18 cellular contexts compared by ENCODE assay signal in the genomic region with DNA sequence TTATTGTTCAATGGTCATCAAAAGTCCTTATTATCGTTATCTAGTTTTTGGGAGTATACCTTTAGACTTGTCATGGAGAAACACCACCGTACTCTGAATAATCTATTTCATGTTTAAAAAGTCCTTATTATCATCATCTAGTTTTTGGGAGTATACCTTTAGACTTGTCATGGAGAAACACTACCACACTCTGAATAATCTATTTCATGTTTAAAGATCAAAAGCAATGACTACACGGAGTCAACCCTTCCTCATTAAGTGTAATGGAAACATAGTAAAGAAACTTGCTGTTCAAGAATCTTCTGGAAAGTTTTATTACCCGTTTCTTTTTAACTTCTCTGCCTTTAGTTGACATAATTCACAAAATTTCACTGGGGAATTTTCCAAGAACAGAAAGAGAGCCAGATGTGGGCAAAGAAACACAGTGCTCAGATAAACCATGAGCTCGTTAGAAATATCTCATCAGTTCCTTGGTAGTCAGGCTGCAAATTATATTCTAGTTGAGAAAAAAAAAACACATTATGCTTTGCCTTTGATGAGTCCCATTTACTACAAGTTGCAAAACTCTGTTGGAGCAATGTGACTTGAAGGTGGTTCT.
A peak's percentile ranks its signal among the peaks of the same experiment; 100 is the strongest.
DNase-seq lines count a peak whose midpoint lies in the region; ATAC-seq and TF ChIP-seq lines count a peak whose summit lies in the region.
"Had no signal": no experiment of that assay in that cellular context is flagged by ENCODE, and none has a peak within 500 bp of the region (broad histone marks: within the 10 kb centered on the region; RNA-seq: fewer than 3 reads in every experiment).

No MANE protein-coding gene starts in this region.

- H3K9me3 Mint-ChIP-seq in activated naive CD4-positive, alpha-beta T cell treated with anti-CD3 and anti-CD28 coated beads, Interleukin-2, amount 50 U/mL, for 72 hours: no peaks in the 10 kb centered on the region
- H3K9me3 Mint-ChIP-seq: neural crest cell had no signal

- peaks cover 0 to 13% of the 10 kb centered on the region in 2 donors for H3K36me3 Mint-ChIP-seq in activated naive CD4-positive, alpha-beta T cell treated with anti-CD3 and anti-CD28 coated beads, Interleukin-2, amount 50 U/mL, for 72 hours

- H3K36me3 ChIP-seq in cardiac muscle cell (no peaks in the 10 kb centered on the region), gastroesophageal sphincter (peaks cover 0 to 53% of the 10 kb centered on the region in 2 donors), thoracic aorta (peaks cover 5% of the 10 kb centered on the region)

- no peak for ATAC-seq in Right ventricle myocardium superior (ENCODE audit: poor library complexity)
- ATAC-seq in activated naive CD4-positive, alpha-beta T cell treated with anti-CD3 and anti-CD28 coated beads, Interleukin-2, amount 50 U/mL, for 72 hours: peak; percentile 63 to 69
- ATAC-seq in gastroesophageal sphincter: no peak
- no peak for ATAC-seq in thoracic aorta (ENCODE audit: insufficient number of reproducible peaks, low FRiP score, low read depth)
- ATAC-seq in GM18868 (IDR thresholded peaks at IDR 0.05; ENCODE audit: unreplicated experiment): no peak
- ATAC-seq in GM18502 (IDR thresholded peaks at IDR 0.05; ENCODE audit: poor library complexity, unreplicated experiment): no peak

- no peak for TF ChIP-seq EP300 in gastroesophageal sphincter (IDR thresholded peaks at IDR 0.05)

- H3K9me3 ChIP-seq in cardiac muscle cell (ENCODE audit: low read depth) (no peaks in the 10 kb centered on the region), gastroesophageal sphincter (no peaks in the 10 kb centered on the region), thoracic aorta (no peaks in the 10 kb centered on the region)

- H3K4me1 ChIP-seq in cardiac muscle cell (ENCODE audit: low read depth): peaks cover 37% of the 10 kb centered on the region
- peaks cover 0 to 58% (median 16%) of the 10 kb centered on the region in 3 donors for H3K4me1 ChIP-seq in gastroesophageal sphincter
- H3K4me1 ChIP-seq in thoracic aorta (ENCODE audit: control insufficient read depth in 1 of 2, low read depth in 2 of 2): peaks cover 19 to 60% of the 10 kb centered on the region in 2 donors

- DNase-seq in cardiac muscle cell (ENCODE audit: low read depth in 1 of 2, low spot score in 1 of 2) (no peak), Right ventricle myocardium superior (no peak), thoracic aorta (ENCODE audit: low spot score) (no peak), iPS-NIHi7 (ENCODE audit: extremely low spot score) (no peak)
- DNase-seq in activated naive CD4-positive, alpha-beta T cell treated with anti-CD3 and anti-CD28 coated beads, Interleukin-2, amount 50 U/mL, for 72 hours (ENCODE audit: low spot score in 2 of 2): no peak
- DNase-seq: activated CD8-positive, alpha-beta memory T cell treated with anti-CD3 and anti-CD28 coated beads, Interleukin-2, amount 50 U/mL, for 4 hours; AML-193; DMS79 treated with DMSO at 0.1 percent for 48 hours; mammary epithelial cell; NCI-H187; NCI-H510A; retina had no signal

- TF ChIP-seq POLR2A in gastroesophageal sphincter (IDR thresholded peaks at IDR 0.05): no peak

- TF ChIP-seq CTCF in cardiac muscle cell (IDR thresholded peaks at IDR 0.05; ENCODE audit: low read depth, low read length): no peak
- no peak for TF ChIP-seq CTCF in gastroesophageal sphincter (IDR thresholded peaks at IDR 0.05)
- TF ChIP-seq CTCF in thoracic aorta (IDR thresholded peaks at IDR 0.05): no peak

- WGBS in gastroesophageal sphincter (ENCODE audit: low coverage in 1 of 2), 2 donors: 46 to 78% methylated on average over 5 of the region's 5 CpGs

- H3K4me3 ChIP-seq in cardiac muscle cell (no peak overlapping the region), gastroesophageal sphincter (no peak overlapping the region), thoracic aorta (peak overlapping the region; percentile 1)
- H3K4me3 ChIP-seq: dorsolateral prefrontal cortex had no signal

- H3K27ac ChIP-seq in cardiac muscle cell: peak overlapping the region; percentile 87
- H3K27ac ChIP-seq in gastroesophageal sphincter: peak overlapping the region in 3 of 4 donors; percentile 33 to 80 (median 48)
- peak overlapping the region; percentile 85 for H3K27ac ChIP-seq in thoracic aorta
- H3K27ac ChIP-seq: VCaP had no signal

- intact Hi-C loops in Right ventricle myocardium superior (cut with DNase I): no loop called here

- peak overlapping the region; percentile 72 to 78 for H3K27ac Mint-ChIP-seq in activated naive CD4-positive, alpha-beta T cell treated with anti-CD3 and anti-CD28 coated beads, Interleukin-2, amount 50 U/mL, for 72 hours

- no peaks in the 10 kb centered on the region for H3K27me3 ChIP-seq in cardiac muscle cell
- H3K27me3 ChIP-seq in gastroesophageal sphincter: no peaks in the 10 kb centered on the region
- H3K27me3 ChIP-seq in thoracic aorta (replicated peaks; ENCODE audit: insufficient read depth): no peaks in the 10 kb centered on the region
- H3K27me3 ChIP-seq: dorsolateral prefrontal cortex had no signal

Comparison
In these comparisons a context has a peak if more than half of its experiments do, and no peak if none do; other contexts are left out.
1. ATAC-seq: peak in activated naive CD4-positive, alpha-beta T cell treated with anti-CD3 and anti-CD28 coated beads, Interleukin-2, amount 50 U/mL, for 72 hours (2 of 2); none in Right ventricle myocardium superior (single experiment), gastroesophageal sphincter (single experiment), thoracic aorta (single experiment), GM18868 (single experiment) and GM18502 (single experiment).
2. Peak in every context shown above with its lines, with median percentiles within 50 percentile points of each other: H3K27ac ChIP-seq.